ENCODE assay signal across 8 cellular contexts in genomic region chr3:89877230-89877629, GRCh38.
"Had no signal": no experiment of that assay in that cellular context is flagged by ENCODE, and none has a peak within 500 bp of the region (broad histone marks: within the 10 kb centered on the region; RNA-seq: fewer than 3 reads in every experiment).

No MANE protein-coding gene starts in this region.

- H3K27ac Mint-ChIP-seq: H9, IgD-negative memory B cell had no signal

- H3K4me3 Mint-ChIP-seq: H9 had no signal

- DNase-seq: GOT3, H9, HCEC 1CT, KBM-7 had no signal

- H3K36me3 Mint-ChIP-seq: IgD-negative memory B cell had no signal

- H3K27ac ChIP-seq: HL-60 had no signal

- FAIRE-seq: H54, HepG2 had no signal

- ATAC-seq: HepG2 had no signal

- H3K4me1 Mint-ChIP-seq: H9, IgD-negative memory B cell had no signal

- H3K27me3 Mint-ChIP-seq: IgD-negative memory B cell had no signal
